In the genomic region with DNA sequence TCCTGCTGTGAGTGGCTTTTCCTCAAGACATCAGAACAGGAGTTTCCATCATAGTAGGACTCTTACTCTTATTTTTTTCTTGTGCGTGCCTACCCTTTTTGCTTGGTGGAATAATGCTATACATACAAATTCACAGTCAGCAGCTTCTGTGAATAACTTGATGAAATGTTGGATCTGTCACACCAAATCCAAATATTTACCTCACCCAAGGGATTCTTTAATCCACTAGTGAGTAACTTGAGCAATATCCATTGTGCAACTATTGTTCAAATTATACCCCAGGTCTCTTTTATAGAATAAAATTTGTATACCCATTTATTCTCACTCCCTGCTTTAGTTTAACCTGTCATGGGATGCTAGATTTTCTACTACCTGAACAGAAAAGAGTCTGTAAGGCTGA, we compare ENCODE assay signal across 8 cellular contexts.
"Had no signal": no experiment of that assay in that cellular context is flagged by ENCODE, and none has a peak within 500 bp of the region (broad histone marks: within the 10 kb centered on the region; RNA-seq: fewer than 3 reads in every experiment).

No MANE protein-coding gene starts in this region.

- ATAC-seq: GM12878 had no signal

- H3K4me3 ChIP-seq: GM12878 had no signal

- DNase-seq: GDM1, GF-D8 had no signal

- FAIRE-seq: G401.6, GM12878, GM12891, GM12892, GM18507, GM19239 had no signal
